Comparison of ENCODE assay signal across 19 cellular contexts in the genomic region with DNA sequence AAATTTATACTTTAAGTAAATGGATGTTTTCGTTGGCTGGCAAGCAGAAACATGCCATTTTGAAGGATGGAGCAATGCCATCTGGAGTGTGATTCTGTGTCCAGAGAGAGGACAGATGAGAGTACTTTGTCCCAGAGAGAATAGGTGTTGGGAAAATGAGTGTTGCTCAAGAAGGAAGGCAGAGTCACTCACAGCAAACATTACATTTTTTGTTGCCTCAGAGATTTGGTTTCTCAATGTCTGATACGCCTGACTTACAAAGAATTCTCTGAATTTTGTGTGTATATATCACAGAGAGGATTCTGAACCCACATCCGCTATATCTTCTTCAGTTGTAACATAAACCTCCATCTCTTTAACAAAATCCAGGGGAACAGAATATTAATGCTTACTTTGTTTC.
DNase-seq lines count a peak whose midpoint lies in the region; TF ChIP-seq lines count a peak whose summit lies in the region.
"Had no signal": no experiment of that assay in that cellular context is flagged by ENCODE, and none has a peak within 500 bp of the region (broad histone marks: within the 10 kb centered on the region; RNA-seq: fewer than 3 reads in every experiment).

No MANE protein-coding gene starts in this region.

- no peaks in the 10 kb centered on the region for H3K4me1 ChIP-seq in thyroid gland
- H3K4me1 ChIP-seq: transverse colon had no signal

- H3K4me3 Mint-ChIP-seq in mesothelial cell of epicardium: no peak overlapping the region
- H3K4me3 Mint-ChIP-seq: activated T-cell treated with anti-CD3 and anti-CD28 coated beads, Interleukin-2, amount 50 U/mL, for 72 hours; B cell; dendritic cell treated with granulocyte-macrophage colony-stimulating factor and Interleukin-4, amounts not matched to agents 40 ng/mL and 50 ng/mL, for 4 days had no signal

- DNase-seq in AG09319 (ENCODE audit: extremely low read depth, low read depth) (peak; percentile 57), NCI-H2171 treated with DMSO at 0.1 percent for 48 hours (lab: John Stamatoyannopoulos, UW) (peak; percentile 68), dedifferentiated amniotic fluid mesenchymal stem cell (ENCODE audit: extremely low spot score) (peak; percentile 50), mesothelial cell of epicardium (ENCODE audit: low spot score in 2 of 2, unreplicated experiment in 2 of 2) (no peak), GM10248 (ENCODE audit: extremely low spot score) (no peak), thyroid gland (no peak), NCI-H1105 (lab: John Stamatoyannopoulos, UW) (no peak), NCI-H1092 treated with DMSO at 0.1 percent for 48 hours (lab: John Stamatoyannopoulos, UW) (no peak)
- DNase-seq: activated CD4-positive, CD25-positive, alpha-beta regulatory T cell treated with anti-CD3 and anti-CD28 coated beads, Interleukin-2, amount 50 U/mL, for 72 hours; activated T-cell treated with anti-CD3 and anti-CD28 coated beads, Interleukin-2, amount 50 U/mL, for 72 hours; amniotic stem cell; DMS79; foreskin melanocyte; NCI-H1092; stimulated activated CD4-positive, alpha-beta T cell treated with anti-CD3 and anti-CD28 coated beads, Interleukin-15, amount 100 ng/mL, for 24 hours; transverse colon had no signal

- peaks cover 11% of the 10 kb centered on the region for H3K9me3 Mint-ChIP-seq in mesothelial cell of epicardium
- H3K9me3 Mint-ChIP-seq: dendritic cell treated with granulocyte-macrophage colony-stimulating factor and Interleukin-4, amounts not matched to agents 40 ng/mL and 50 ng/mL, for 4 days had no signal

- H3K4me1 Mint-ChIP-seq in mesothelial cell of epicardium: peaks cover 6% of the 10 kb centered on the region
- H3K4me1 Mint-ChIP-seq: B cell had no signal

- no peaks in the 10 kb centered on the region for H3K27me3 Mint-ChIP-seq in mesothelial cell of epicardium (ENCODE audit: low read depth)
- H3K27me3 Mint-ChIP-seq: B cell; dendritic cell treated with granulocyte-macrophage colony-stimulating factor and Interleukin-4, amounts not matched to agents 40 ng/mL and 50 ng/mL, for 4 days had no signal

- no peak for TF ChIP-seq CTCF in AG09319 (IDR thresholded peaks at IDR 0.05; ENCODE audit: low read depth, low read length)
- TF ChIP-seq CTCF in mesothelial cell of epicardium (IDR thresholded peaks at IDR 0.05; ENCODE audit: unreplicated experiment): no peak
- TF ChIP-seq CTCF in GM10248 (IDR thresholded peaks at IDR 0.05; ENCODE audit: control extremely low read depth, extremely low read depth, low read depth, missing control alignments): no peak
- TF ChIP-seq CTCF in thyroid gland (IDR thresholded peaks at IDR 0.05): no peak

- no peak overlapping the region for H3K27ac ChIP-seq in thyroid gland
- H3K27ac ChIP-seq: transverse colon had no signal

- H3K27me3 ChIP-seq in thyroid gland: no peaks in the 10 kb centered on the region
- H3K27me3 ChIP-seq: transverse colon had no signal

- no peaks in the 10 kb centered on the region for H3K9me3 ChIP-seq in thyroid gland
- H3K9me3 ChIP-seq: transverse colon had no signal

- peak overlapping the region; percentile 37 for H3K27ac Mint-ChIP-seq in mesothelial cell of epicardium
- H3K27ac Mint-ChIP-seq: activated T-cell treated with anti-CD3 and anti-CD28 coated beads, Interleukin-2, amount 50 U/mL, for 72 hours; B cell; dendritic cell treated with granulocyte-macrophage colony-stimulating factor and Interleukin-4, amounts not matched to agents 40 ng/mL and 50 ng/mL, for 4 days had no signal

- TF ChIP-seq POLR2A in thyroid gland (IDR thresholded peaks at IDR 0.05): no peak

- POLR2A ChIA-PET in GM10248 (lab: Yijun Ruan, JAX): no interaction called here

- 78 to 87% methylated on average over 3 of the region's 3 CpGs for WGBS in thyroid gland, 2 donors

- H3K4me3 ChIP-seq in thyroid gland (replicated peaks in 1 of 3): no peak overlapping the region
- H3K4me3 ChIP-seq: GM12878, transverse colon had no signal

- CTCF ChIA-PET in GM10248 (lab: Yijun Ruan, JAX): no interaction called here

- intact Hi-C loops in thyroid gland (cut with DNase I): no loop called here

- H3K36me3 ChIP-seq in thyroid gland: no peaks in the 10 kb centered on the region
- H3K36me3 ChIP-seq: transverse colon had no signal

- H3K36me3 Mint-ChIP-seq in mesothelial cell of epicardium: peaks cover 4% of the 10 kb centered on the region

Comparison
In these comparisons a context has a peak if more than half of its experiments do, and no peak if none do; other contexts are left out.
1. DNase-seq: peak in AG09319 (single experiment), NCI-H2171 treated with DMSO at 0.1 percent for 48 hours (single experiment) and dedifferentiated amniotic fluid mesenchymal stem cell (single experiment); none in mesothelial cell of epicardium (0 of 2), GM10248 (single experiment), thyroid gland (0 of 2), NCI-H1105 (single experiment) and NCI-H1092 treated with DMSO at 0.1 percent for 48 hours (single experiment).